24 cellular contexts compared by ENCODE assay signal in the genomic region with DNA sequence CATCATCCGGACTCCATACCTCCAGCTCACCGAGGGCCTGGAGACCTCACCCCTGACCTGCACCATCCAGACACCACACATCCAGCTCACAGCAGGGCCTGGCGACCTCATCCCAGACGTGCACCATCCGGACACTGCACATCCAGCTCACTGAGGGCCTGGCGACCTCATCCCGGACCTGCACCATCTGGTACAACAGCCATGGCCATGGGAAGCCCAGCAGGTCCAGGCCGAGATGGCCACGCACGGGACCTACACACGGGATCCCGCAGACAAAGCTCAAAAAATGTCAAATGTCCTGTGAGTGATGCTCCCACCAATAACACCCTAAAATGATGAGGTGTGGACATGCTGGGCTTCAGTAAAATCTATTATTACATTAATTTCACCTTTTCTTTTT. TPM values are rescaled to one million over a fixed set of nuclear protein-coding genes. Genes with fewer than 3 reads are reported as not detected.
"Had no signal": no experiment of that assay in that cellular context is flagged by ENCODE, and none has a peak within 500 bp of the region (broad histone marks: within the 10 kb centered on the region; RNA-seq: fewer than 3 reads in every experiment).

No MANE protein-coding gene starts in this region.

- H3K36me3 Mint-ChIP-seq: natural killer cell had no signal

- H3K27ac Mint-ChIP-seq: activated CD4-positive, alpha-beta T cell treated with anti-CD3 and anti-CD28 coated beads for 36 hours; activated naive CD8-positive, alpha-beta T cell treated with anti-CD3 and anti-CD28 coated beads, Interleukin-2, amount 50 U/mL, for 24 hours; natural killer cell; stimulated activated naive CD8-positive, alpha-beta T cell treated with anti-CD3 and anti-CD28 coated beads, Interleukin-15, amount 100 ng/mL, for 72 hours had no signal

- H3K9me3 ChIP-seq: pancreas, uterus had no signal

- H3K4me1 ChIP-seq: heart right ventricle, pancreas, tibial nerve, uterus had no signal

- ATAC-seq: activated CD4-positive, alpha-beta T cell treated with anti-CD3 and anti-CD28 coated beads for 36 hours; activated naive CD8-positive, alpha-beta T cell treated with anti-CD3 and anti-CD28 coated beads, Interleukin-2, amount 50 U/mL, for 24 hours; heart right ventricle; natural killer cell; pancreas; right cardiac atrium; stimulated activated naive CD8-positive, alpha-beta T cell treated with anti-CD3 and anti-CD28 coated beads, Interleukin-15, amount 100 ng/mL, for 72 hours had no signal

- H3K27ac ChIP-seq: cardiac muscle cell, heart right ventricle, pancreas, tibial nerve, uterus, WERI-Rb-1 had no signal

- H3K27me3 ChIP-seq: cardiac muscle cell, heart right ventricle, pancreas, tibial nerve, uterus had no signal

- H3K4me1 Mint-ChIP-seq: activated CD4-positive, alpha-beta T cell treated with anti-CD3 and anti-CD28 coated beads for 36 hours; activated naive CD8-positive, alpha-beta T cell treated with anti-CD3 and anti-CD28 coated beads, Interleukin-2, amount 50 U/mL, for 24 hours; natural killer cell; stimulated activated naive CD8-positive, alpha-beta T cell treated with anti-CD3 and anti-CD28 coated beads, Interleukin-15, amount 100 ng/mL, for 72 hours had no signal

- H3K4me3 Mint-ChIP-seq: activated CD4-positive, alpha-beta T cell treated with anti-CD3 and anti-CD28 coated beads for 36 hours; activated naive CD8-positive, alpha-beta T cell treated with anti-CD3 and anti-CD28 coated beads, Interleukin-2, amount 50 U/mL, for 24 hours; natural killer cell; stimulated activated naive CD8-positive, alpha-beta T cell treated with anti-CD3 and anti-CD28 coated beads, Interleukin-15, amount 100 ng/mL, for 72 hours had no signal

- H3K27me3 Mint-ChIP-seq: activated CD4-positive, alpha-beta T cell treated with anti-CD3 and anti-CD28 coated beads for 36 hours; activated naive CD8-positive, alpha-beta T cell treated with anti-CD3 and anti-CD28 coated beads, Interleukin-2, amount 50 U/mL, for 24 hours; stimulated activated naive CD8-positive, alpha-beta T cell treated with anti-CD3 and anti-CD28 coated beads, Interleukin-15, amount 100 ng/mL, for 72 hours had no signal

- H3K36me3 ChIP-seq: cardiac muscle cell, heart right ventricle, pancreas, tibial nerve, uterus, WERI-Rb-1 had no signal

- DNase-seq: activated CD4-positive, alpha-beta T cell treated with anti-CD3 and anti-CD28 coated beads for 36 hours; activated CD4-positive, alpha-beta T cell treated with anti-CD3 and anti-CD28 coated beads, Interleukin-2, amount 50 U/mL, for 4 hours; activated naive CD4-positive, alpha-beta T cell treated with anti-CD3 and anti-CD28 coated beads, Interleukin-2, amount 50 U/mL, for 16 hours; activated naive CD8-positive, alpha-beta T cell treated with anti-CD3 and anti-CD28 coated beads, Interleukin-2, amount 50 U/mL, for 24 hours; activated T-cell treated with anti-CD3 and anti-CD28 coated beads for 4 hours; heart right ventricle; mammary epithelial cell; midbrain; natural killer cell; stimulated activated CD4-positive, alpha-beta T cell treated with anti-CD3 and anti-CD28 coated beads, Interleukin-1b, Interleukin-23, amount 100 ng/mL, for 48 hours; T-helper 1 cell; uterus; WERI-Rb-1 had no signal

- H3K4me3 ChIP-seq: cardiac muscle cell, heart right ventricle, pancreas, tibial nerve, uterus had no signal

- H3K9me3 Mint-ChIP-seq: activated naive CD8-positive, alpha-beta T cell treated with anti-CD3 and anti-CD28 coated beads, Interleukin-2, amount 50 U/mL, for 24 hours had no signal

RNA-seq across cellular contexts. Expression of gene TERT, which starts 9.7 kb away (rescaled TPM):
- total RNA-seq: cerebellum, epithelial cell of proximal tubule, fibroblast of villous mesenchyme, heart right ventricle, mammary epithelial cell, natural killer cell, right cardiac atrium, skeletal muscle tissue, tibial nerve had no signal

RNA-seq across cellular contexts. Expression of gene SLC6A18, which starts 60.0 kb away (rescaled TPM):
- total RNA-seq: activated CD4-positive, alpha-beta T cell treated with anti-CD3 and anti-CD28 coated beads for 36 hours; activated CD8-positive, alpha-beta memory T cell treated with anti-CD3 and anti-CD28 coated beads for 36 hours; cardiac muscle cell; cerebellum; epithelial cell of proximal tubule; fibroblast of villous mesenchyme; heart right ventricle; mammary epithelial cell; natural killer cell; pancreas; pulmonary artery endothelial cell; right cardiac atrium; skeletal muscle tissue; tibial nerve; uterus had no signal
